Comparison of ENCODE assay signal across 10 cellular contexts in the genomic region with DNA sequence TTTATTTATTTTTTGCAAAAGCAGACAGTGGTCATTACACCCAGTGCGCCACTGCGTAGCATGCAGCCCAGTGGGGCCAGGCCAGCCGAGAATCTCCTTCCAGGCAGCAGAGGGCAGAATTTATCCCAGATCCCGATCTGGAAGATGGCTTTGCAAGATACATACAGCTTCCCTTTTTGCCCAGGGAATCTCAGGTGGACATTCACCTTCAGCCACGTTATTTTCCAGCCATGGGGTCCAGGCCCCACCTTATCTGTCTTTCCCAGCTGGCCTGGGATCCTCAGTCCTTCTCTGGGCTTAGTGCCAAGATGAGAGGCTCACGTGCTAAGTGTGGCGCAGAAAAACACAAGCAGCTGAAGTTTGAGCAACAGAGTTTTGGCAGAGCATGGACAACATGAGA.
DNase-seq lines count a peak whose midpoint lies in the region; ATAC-seq and TF ChIP-seq lines count a peak whose summit lies in the region.
"Had no signal": no experiment of that assay in that cellular context is flagged by ENCODE, and none has a peak within 500 bp of the region (broad histone marks: within the 10 kb centered on the region; RNA-seq: fewer than 3 reads in every experiment).

No MANE protein-coding gene starts in this region.

- H3K27me3 Mint-ChIP-seq in chondrocyte (ENCODE audit: low read depth) (no peaks in the 10 kb centered on the region), nephron progenitor cell (ENCODE audit: low read depth, poor library complexity) (peaks cover 9% of the 10 kb centered on the region)

- H3K4me3 Mint-ChIP-seq in chondrocyte (ENCODE audit: unreplicated experiment), result no peak overlapping the region
- H3K4me3 Mint-ChIP-seq in nephron progenitor cell, result no peak overlapping the region

- peak; percentile 32 for TF ChIP-seq CTCF in chondrocyte (IDR thresholded peaks at IDR 0.05)
- TF ChIP-seq CTCF in nephron progenitor cell (IDR thresholded peaks at IDR 0.05), result peak; percentile 29

- H3K27ac Mint-ChIP-seq in chondrocyte (ENCODE audit: unreplicated experiment) (no peak overlapping the region), nephron progenitor cell (no peak overlapping the region)

- peaks cover 5% of the 10 kb centered on the region for H3K9me3 Mint-ChIP-seq in chondrocyte (ENCODE audit: low read depth)
- no peaks in the 10 kb centered on the region for H3K9me3 Mint-ChIP-seq in nephron progenitor cell

- H3K4me1 Mint-ChIP-seq in chondrocyte (ENCODE audit: low read depth), result no peaks in the 10 kb centered on the region
- peaks cover 19% of the 10 kb centered on the region for H3K4me1 Mint-ChIP-seq in nephron progenitor cell

- DNase-seq in COLO668 (lab: John Stamatoyannopoulos, UW; ENCODE audit: unreplicated experiment) (peak; percentile 32), MV-4-11 (lab: John Stamatoyannopoulos, UW) (peak; percentile 2), chondrocyte (ENCODE audit: low spot score) (no peak), nephron progenitor cell (peak; percentile 21), left colon (no peak), NCI-H446 (lab: John Stamatoyannopoulos, UW) (no peak), KBM-7 (no peak)
- DNase-seq in stimulated activated CD4-positive, alpha-beta T cell treated with anti-CD3 and anti-CD28 coated beads, Interleukin-12 subunit alpha, Interleukin-12 subunit beta, amount 100 ng/mL, for 4 hours, result no peak
- DNase-seq: activated T-cell treated with anti-CD3 and anti-CD28 coated beads, Interleukin-2, amount 50 U/mL, for 1 hour; GF-D8 had no signal

- no peaks in the 10 kb centered on the region for H3K36me3 Mint-ChIP-seq in chondrocyte (ENCODE audit: low read depth)
- no peaks in the 10 kb centered on the region for H3K36me3 Mint-ChIP-seq in nephron progenitor cell (ENCODE audit: low read depth)

- in situ Hi-C loops in KBM-7 (cut with MboI; ENCODE audit: low pct_unique_long_range_greater_than_20kb, low sequenced_read_pairs), result no loop called here

- no peak for ATAC-seq in left colon

- intact Hi-C loops in left colon (cut with DNase I, micrococcal nuclease), result no loop called here

Comparison
In these comparisons a context has a peak if more than half of its experiments do, and no peak if none do; other contexts are left out.
1. DNase-seq: peak in COLO668 (single experiment), MV-4-11 (single experiment) and nephron progenitor cell (single experiment); none in chondrocyte (single experiment), stimulated activated CD4-positive, alpha-beta T cell treated with anti-CD3 and anti-CD28 coated beads, Interleukin-12 subunit alpha, Interleukin-12 subunit beta, amount 100 ng/mL, for 4 hours (single experiment), left colon (0 of 2), NCI-H446 (0 of 2) and KBM-7 (single experiment).